28 cellular contexts compared by ENCODE assay signal in the genomic region with DNA sequence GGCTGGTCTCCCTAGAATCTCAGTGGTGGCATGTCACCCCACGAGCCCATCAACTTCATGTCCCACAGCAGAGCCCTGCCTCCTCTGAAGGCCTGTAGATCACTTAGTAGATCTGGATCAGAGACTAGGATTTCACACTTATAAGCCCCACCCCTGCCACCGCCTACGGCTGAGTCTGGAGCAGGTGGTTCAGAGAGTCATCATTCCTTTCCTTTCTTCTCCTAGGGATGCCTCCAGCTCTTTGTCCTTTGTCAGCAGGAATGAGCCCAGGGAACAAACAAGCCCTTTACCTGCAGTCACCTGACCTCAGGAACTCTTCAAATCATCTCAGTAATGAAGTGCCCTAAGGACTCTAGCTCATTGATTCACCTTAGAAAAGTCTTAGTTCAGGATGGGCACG. TPM values are rescaled to one million over a fixed set of nuclear protein-coding genes. Genes with fewer than 3 reads are reported as not detected.
A peak's percentile ranks its signal among the peaks of the same experiment; 100 is the strongest.
DNase-seq lines count a peak whose midpoint lies in the region; TF ChIP-seq lines count a peak whose summit lies in the region.
"Had no signal": no experiment of that assay in that cellular context is flagged by ENCODE, and none has a peak within 500 bp of the region (broad histone marks: within the 10 kb centered on the region; RNA-seq: fewer than 3 reads in every experiment).

No MANE protein-coding gene starts in this region.

- no peak overlapping the region for H3K4me3 ChIP-seq in hepatocyte
- H3K4me3 ChIP-seq: adrenal gland; BLaER1 treated with 17β-estradiol and CSF1 and Interleukin-3, amounts not matched to agents 10 nM and 100 nM; cardiac muscle cell; gastroesophageal sphincter; GM12878; prostate gland; skin epidermis; vagina had no signal

- no peaks in the 10 kb centered on the region for H3K9me3 ChIP-seq in hepatocyte (ENCODE audit: low read depth)
- H3K9me3 ChIP-seq: adrenal gland, prostate gland, vagina had no signal

- H4K20me1 ChIP-seq in hepatocyte (ENCODE audit: insufficient read depth, poor library complexity, severe bottlenecking): no peaks in the 10 kb centered on the region
- H4K20me1 ChIP-seq: BLaER1 treated with 17β-estradiol and CSF1 and Interleukin-3, amounts not matched to agents 10 nM and 100 nM had no signal

- no peaks in the 10 kb centered on the region for H3K79me2 ChIP-seq in hepatocyte

- H2AFZ ChIP-seq in hepatocyte: no peak overlapping the region

- peak overlapping the region; percentile 91 for H3K27ac ChIP-seq in hepatocyte
- H3K27ac ChIP-seq: adrenal gland, cardiac muscle cell, epithelial cell of prostate, prostate gland, vagina had no signal

- no peaks in the 10 kb centered on the region for H3K27me3 ChIP-seq in hepatocyte
- H3K27me3 ChIP-seq: adrenal gland; BLaER1 treated with 17β-estradiol and CSF1 and Interleukin-3, amounts not matched to agents 10 nM and 100 nM; cardiac muscle cell; gastroesophageal sphincter; vagina had no signal

- WGBS in hepatocyte (ENCODE audit: low lambda C conversion rate, missing lambda C conversion rate): 70% methylated on average over 4 of the region's 4 CpGs

- no peaks in the 10 kb centered on the region for H3K36me3 ChIP-seq in hepatocyte (replicated peaks; ENCODE audit: insufficient read depth, low read depth)
- H3K36me3 ChIP-seq: adrenal gland; BLaER1 treated with 17β-estradiol and CSF1 and Interleukin-3, amounts not matched to agents 10 nM and 100 nM; cardiac muscle cell; gastroesophageal sphincter; prostate gland; vagina had no signal

- TF ChIP-seq CTCF in hepatocyte (IDR thresholded peaks at IDR 0.05; ENCODE audit: poor library complexity): no peak
- TF ChIP-seq CTCF in GM20000 (IDR thresholded peaks at IDR 0.05; ENCODE audit: extremely low read depth, missing control alignments): no peak

- H3K9me2 ChIP-seq in hepatocyte (replicated peaks; ENCODE audit: insufficient read depth): no peaks in the 10 kb centered on the region

- peaks cover 15% of the 10 kb centered on the region for H3K4me1 ChIP-seq in hepatocyte (ENCODE audit: insufficient read depth)
- H3K4me1 ChIP-seq: adrenal gland, prostate gland had no signal

- H3K4me2 ChIP-seq in hepatocyte: no peak overlapping the region

- DNase-seq in COLO668 (lab: John Stamatoyannopoulos, UW; ENCODE audit: unreplicated experiment) (peak; percentile 35), HT-29 (ENCODE audit: low spot score) (peak; percentile 55), NCI-H345 treated with DMSO at 0.1 percent for 48 hours (lab: John Stamatoyannopoulos, UW; ENCODE audit: unreplicated experiment) (peak; percentile 36), hepatocyte (ENCODE audit: low spot score) (peak; percentile 41), NCI-H128 (lab: John Stamatoyannopoulos, UW; ENCODE audit: unreplicated experiment) (no peak), GM20000 (ENCODE audit: low spot score) (no peak), NCI-H524 (lab: John Stamatoyannopoulos, UW) (no peak)
- no peak for DNase-seq in activated CD4-positive, alpha-beta T cell treated with anti-CD3 and anti-CD28 coated beads for 48 hours
- DNase-seq: activated CD4-positive, alpha-beta T cell treated with anti-CD3 and anti-CD28 coated beads, Interleukin-2, amount 10 ng/mL, durations not matched to agents 24 days and 14 days; activated CD8-positive, alpha-beta memory T cell treated with anti-CD3 and anti-CD28 coated beads, Interleukin-2, amount 50 U/mL, for 48 hours; activated gamma-delta T cell; adrenal gland; dermis blood vessel endothelial cell; GF-D8; midbrain; NCI-H2081 treated with DMSO at 0.1 percent for 48 hours; stimulated activated CD4-positive, alpha-beta T cell treated with anti-CD3 and anti-CD28 coated beads, Interleukin-4, amount 100 ng/mL, for 4 hours; SW 1271 had no signal

RNA-seq across cellular contexts. Expression of a gene that starts 37.8 kb away (rescaled TPM):
- not detected in 2 replicates for total RNA-seq in HT-29 (2014; rRNA removed; shearing (Covaris generic))
- not detected in 2 replicates for total RNA-seq in hepatocyte
- polyA plus RNA-seq in hepatocyte: not detected in 2 replicates
- total RNA-seq: activated CD4-positive, alpha-beta T cell treated with anti-CD3 and anti-CD28 coated beads, Interleukin-2, amount 10 ng/mL, durations not matched to agents 24 days and 14 days; cardiac muscle cell; dermis blood vessel endothelial cell; gastroesophageal sphincter; GM12878; HepG2; vagina had no signal
- polyA plus RNA-seq: cardiac muscle cell, GM12878, HepG2, neural cell had no signal

Comparison
In these comparisons a context has a peak if more than half of its experiments do, and no peak if none do; other contexts are left out.
1. DNase-seq: peak in COLO668 (single experiment), HT-29 (single experiment), NCI-H345 treated with DMSO at 0.1 percent for 48 hours (single experiment) and hepatocyte (single experiment); none in NCI-H128 (single experiment), activated CD4-positive, alpha-beta T cell treated with anti-CD3 and anti-CD28 coated beads for 48 hours (single experiment), GM20000 (single experiment) and NCI-H524 (0 of 2).